In genomic region chr2:96537734-96538486, GRCh38 we compare ENCODE assay signal across 8 cellular contexts. TPM values are rescaled to one million over a fixed set of nuclear protein-coding genes. Genes with fewer than 3 reads are reported as not detected.
DNase-seq lines count a peak whose midpoint lies in the region; ATAC-seq and TF ChIP-seq lines count a peak whose summit lies in the region.

No MANE protein-coding gene starts in this region.

- H3K36me3 Mint-ChIP-seq in activated CD4-positive, alpha-beta T cell treated with anti-CD3 and anti-CD28 coated beads for 36 hours (ENCODE audit: low read depth) = peaks cover 57% of the 10 kb centered on the region

- H3K27ac Mint-ChIP-seq in activated CD4-positive, alpha-beta T cell treated with anti-CD3 and anti-CD28 coated beads for 36 hours = peak overlapping the region; percentile 96

- peak overlapping the region; percentile 95 for H3K27ac ChIP-seq in left ventricle myocardium inferior (replicated peaks)
- H3K27ac ChIP-seq in skeletal muscle tissue (ENCODE audit: low read depth, low read length) = peak overlapping the region; percentile 97

- no peaks in the 10 kb centered on the region for H3K9me3 ChIP-seq in left ventricle myocardium inferior (replicated peaks)
- H3K9me3 ChIP-seq in skeletal muscle tissue (ENCODE audit: control insufficient read depth in 3 of 3, low read length in 3 of 3) = no peaks in the 10 kb centered on the region

- POLR2A ChIA-PET in activated CD4-positive, alpha-beta T cell treated with anti-CD3 and anti-CD28 coated beads for 36 hours (lab: Charles Lee) = interaction anchor here (0.6 to 6.0 kb wide), 10 partner anchors 10 to 392 kb away, joined by 3 to 144 read pairs (median 4); no protein-coding TSS in a partner anchor

- peaks cover 64% of the 10 kb centered on the region for H3K4me1 Mint-ChIP-seq in activated CD4-positive, alpha-beta T cell treated with anti-CD3 and anti-CD28 coated beads for 36 hours

- ATAC-seq in activated CD4-positive, alpha-beta T cell treated with anti-CD3 and anti-CD28 coated beads for 36 hours = peak; percentile 6
- no peak for ATAC-seq in HG02763 (IDR thresholded peaks at IDR 0.05; ENCODE audit: unreplicated experiment)
- no peak for ATAC-seq in HG02870 (IDR thresholded peaks at IDR 0.05; ENCODE audit: unreplicated experiment)

- H3K4me3 Mint-ChIP-seq in activated CD4-positive, alpha-beta T cell treated with anti-CD3 and anti-CD28 coated beads for 36 hours = peak overlapping the region; percentile 97

- H3K27me3 ChIP-seq in left ventricle myocardium inferior (ENCODE audit: low read depth) (no peaks in the 10 kb centered on the region), skeletal muscle tissue (ENCODE audit: control insufficient read depth in 3 of 3, insufficient read depth in 3 of 3, low read length in 3 of 3) (no peaks in the 10 kb centered on the region)

- peaks cover 88% of the 10 kb centered on the region for H3K4me1 ChIP-seq in left ventricle myocardium inferior
- peaks cover 62 to 88% (median 69%) of the 10 kb centered on the region in 3 donors for H3K4me1 ChIP-seq in skeletal muscle tissue (ENCODE audit: control insufficient read depth in 3 of 3, insufficient read depth in 3 of 3, low read length in 3 of 3)

- DNase-seq in activated CD4-positive, alpha-beta T cell treated with anti-CD3 and anti-CD28 coated beads for 36 hours = peak; percentile 69
- no peak for DNase-seq in activated CD4-positive, alpha-beta T cell treated with anti-CD3 and anti-CD28 coated beads for 1 hour
- peak; percentile 49 for DNase-seq in activated T-helper 9 cell treated with anti-CD3 and anti-CD28 coated beads, Interleukin-2, amount 50 U/mL, for 16 hours (ENCODE audit: low read depth)
- no peak for DNase-seq in left ventricle myocardium inferior
- DNase-seq in HuH-7 (ENCODE audit: low spot score) = no peak

- H3K9ac ChIP-seq in skeletal muscle tissue (ENCODE audit: low read depth in 1 of 3, low read length in 3 of 3) = peak overlapping the region; percentile 79 to 95 (median 87)

- peaks cover 4% of the 10 kb centered on the region for H3K36me3 ChIP-seq in left ventricle myocardium inferior
- H3K36me3 ChIP-seq in skeletal muscle tissue (ENCODE audit: control insufficient read depth in 3 of 3, insufficient read depth in 3 of 3, low read length in 3 of 3) = peaks cover 0 to 4% (median 2%) of the 10 kb centered on the region in 3 donors

- CTCF ChIA-PET in activated CD4-positive, alpha-beta T cell treated with anti-CD3 and anti-CD28 coated beads for 36 hours (lab: Charles Lee) = interaction anchor here (0.6 to 9.2 kb wide), 8 partner anchors 10 to 543 kb away, joined by 3 to 95 read pairs (median 3); no protein-coding TSS in a partner anchor

- H3K4me3 ChIP-seq in left ventricle myocardium inferior = peak overlapping the region; percentile 97
- peak overlapping the region; percentile 78 to 90 (median 84) for H3K4me3 ChIP-seq in skeletal muscle tissue (ENCODE audit: low read length in 3 of 3)

- no peaks in the 10 kb centered on the region for H3K27me3 Mint-ChIP-seq in activated CD4-positive, alpha-beta T cell treated with anti-CD3 and anti-CD28 coated beads for 36 hours

- intact Hi-C loops in activated CD4-positive, alpha-beta T cell treated with anti-CD3 and anti-CD28 coated beads for 36 hours (cut with DNase I, micrococcal nuclease) = loop anchor here (1.0 to 10.0 kb wide), 13 partner anchors 13 to 1927 kb away; partner anchors contain the start of genes ACTR1B (in 1 of the 2), ANKRD36 (in 1 of the 2), CNNM3 (in 1 of the 2) and DUSP2 (in 1 of the 2)
- intact Hi-C loops in left ventricle myocardium inferior (cut with micrococcal nuclease) = no loop called here

- TF ChIP-seq CTCF in left ventricle myocardium inferior (IDR thresholded peaks at IDR 0.05; ENCODE audit: borderline replicate concordance) = no peak

- H3K9me3 Mint-ChIP-seq in activated CD4-positive, alpha-beta T cell treated with anti-CD3 and anti-CD28 coated beads for 36 hours (ENCODE audit: low read depth) = no peaks in the 10 kb centered on the region

RNA-seq across cellular contexts. Expression of gene ARID5A, which starts 1.4 kb away (rescaled TPM):
- 100 to 1,000 TPM; 179 to 191 TPM for total RNA-seq in activated CD4-positive, alpha-beta T cell treated with anti-CD3 and anti-CD28 coated beads for 36 hours
- 17.3 TPM for total RNA-seq in left ventricle myocardium inferior
- total RNA-seq in skeletal muscle tissue = 9.9 TPM

RNA-seq across cellular contexts. Expression of gene NEURL3, which starts 32.8 kb away (rescaled TPM):
- total RNA-seq in activated CD4-positive, alpha-beta T cell treated with anti-CD3 and anti-CD28 coated beads for 36 hours = under 1 TPM; 0.33 to 0.41 TPM
- total RNA-seq in left ventricle myocardium inferior (not detected), skeletal muscle tissue (not detected)

Comparison
In these comparisons a context has a peak if more than half of its experiments do, and no peak if none do; other contexts are left out.
1. DNase-seq: peak in activated CD4-positive, alpha-beta T cell treated with anti-CD3 and anti-CD28 coated beads for 36 hours (single experiment) and activated T-helper 9 cell treated with anti-CD3 and anti-CD28 coated beads, Interleukin-2, amount 50 U/mL, for 16 hours (single experiment); none in activated CD4-positive, alpha-beta T cell treated with anti-CD3 and anti-CD28 coated beads for 1 hour (single experiment), left ventricle myocardium inferior (single experiment) and HuH-7 (single experiment).